27 cellular contexts compared by ENCODE assay signal in the genomic region with DNA sequence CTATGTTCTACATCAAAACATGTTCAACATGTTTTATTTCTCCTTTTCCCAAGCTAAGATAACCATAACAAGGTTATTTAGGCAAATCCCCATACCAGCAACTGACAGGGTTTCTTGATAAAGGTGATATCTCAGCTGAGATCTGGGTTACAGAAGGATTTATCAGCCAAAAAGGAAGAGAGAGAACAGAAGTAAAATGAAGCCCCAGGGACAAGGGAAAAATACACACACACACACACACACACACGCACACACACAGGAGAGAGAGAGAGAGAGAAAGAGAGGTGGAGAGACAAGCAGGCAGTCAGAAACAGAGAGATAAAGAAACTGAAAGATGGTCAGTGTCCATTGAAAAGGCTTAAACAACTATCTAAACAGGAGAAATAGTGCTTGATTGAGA.
"Had no signal": no experiment of that assay in that cellular context is flagged by ENCODE, and none has a peak within 500 bp of the region (broad histone marks: within the 10 kb centered on the region; RNA-seq: fewer than 3 reads in every experiment).

No MANE protein-coding gene starts in this region.

- FAIRE-seq: TTC549 had no signal

- H3K4me3 Mint-ChIP-seq: activated naive CD4-positive, alpha-beta T cell treated with anti-CD3 and anti-CD28 coated beads, Interleukin-2, amount 10 ng/mL, durations not matched to agents 7 days and 5 days; activated T-cell treated with anti-CD3 and anti-CD28 coated beads, Interleukin-2, amount 50 U/mL, for 24 hours; activated T-helper 17 cell treated with anti-CD3 and anti-CD28 coated beads, Interleukin-2, amount 50 U/mL, for 72 hours; effector memory CD8-positive, alpha-beta T cell; naive thymus-derived CD8-positive, alpha-beta T cell; neural progenitor cell; stimulated activated naive B cell treated with anti-CD40 and anti-IgM and Interleukin-4, amounts not matched to agents 10 μg/mL and 1 μg/mL and 100 μg/mL, for 72 hours had no signal

- H3K27ac ChIP-seq: ascending aorta, brain microvascular endothelial cell, colonic mucosa, dorsolateral prefrontal cortex, esophagus squamous epithelium, gastrocnemius medialis, left lung, neural progenitor cell, prostate gland, testis, uterus had no signal

- H3K4me2 ChIP-seq: neural progenitor cell had no signal

- H3K27ac Mint-ChIP-seq: activated naive CD4-positive, alpha-beta T cell treated with anti-CD3 and anti-CD28 coated beads, Interleukin-2, amount 10 ng/mL, durations not matched to agents 7 days and 5 days; activated T-cell treated with anti-CD3 and anti-CD28 coated beads, Interleukin-2, amount 50 U/mL, for 24 hours; activated T-helper 17 cell treated with anti-CD3 and anti-CD28 coated beads, Interleukin-2, amount 50 U/mL, for 72 hours; effector memory CD8-positive, alpha-beta T cell; neural progenitor cell; stimulated activated naive B cell treated with anti-CD40 and anti-IgM and Interleukin-4, amounts not matched to agents 10 μg/mL and 1 μg/mL and 100 μg/mL, for 72 hours had no signal

- H3K9ac ChIP-seq: neural progenitor cell had no signal

- H3K9me3 ChIP-seq: ascending aorta, colonic mucosa, esophagus squamous epithelium, gastrocnemius medialis, left lung, prostate gland, testis, uterus had no signal

- H3K4me3 ChIP-seq: ascending aorta, colonic mucosa, dorsolateral prefrontal cortex, esophagus squamous epithelium, gastrocnemius medialis, left lung, neural progenitor cell, prostate gland, testis, uterus had no signal

- H2AFZ ChIP-seq: neural progenitor cell had no signal

- H3K36me3 ChIP-seq: ascending aorta, brain microvascular endothelial cell, colonic mucosa, esophagus squamous epithelium, gastrocnemius medialis, left lung, neural progenitor cell, prostate gland, uterus had no signal

- H3K27me3 ChIP-seq: ascending aorta, brain microvascular endothelial cell, colonic mucosa, dorsolateral prefrontal cortex, esophagus squamous epithelium, gastrocnemius medialis, left lung, neural progenitor cell, testis, uterus had no signal

- H3K36me3 Mint-ChIP-seq: activated naive CD4-positive, alpha-beta T cell treated with anti-CD3 and anti-CD28 coated beads, Interleukin-2, amount 10 ng/mL, durations not matched to agents 7 days and 5 days; naive thymus-derived CD8-positive, alpha-beta T cell; neural progenitor cell; stimulated activated naive B cell treated with anti-CD40 and anti-IgM and Interleukin-4, amounts not matched to agents 10 μg/mL and 1 μg/mL and 100 μg/mL, for 72 hours had no signal

- ATAC-seq: activated T-helper 17 cell treated with anti-CD3 and anti-CD28 coated beads, Interleukin-2, amount 50 U/mL, for 72 hours; effector memory CD8-positive, alpha-beta T cell; gastrocnemius medialis; left lung; naive thymus-derived CD8-positive, alpha-beta T cell; stimulated activated naive B cell treated with anti-CD40 and anti-IgM and Interleukin-4, amounts not matched to agents 10 μg/mL and 1 μg/mL and 100 μg/mL, for 72 hours had no signal

- DNase-seq: activated CD4-positive, alpha-beta T cell treated with anti-CD3 and anti-CD28 coated beads for 1 hour; activated CD8-positive, alpha-beta memory T cell treated with anti-CD3 and anti-CD28 coated beads for 24 hours; activated CD8-positive, alpha-beta memory T cell treated with anti-CD3 and anti-CD28 coated beads, Interleukin-2, amount 50 U/mL, for 4 hours; activated naive CD4-positive, alpha-beta T cell treated with anti-CD3 and anti-CD28 coated beads, Interleukin-2, amount 10 ng/mL, durations not matched to agents 7 days and 5 days; activated T-cell treated with anti-CD3 and anti-CD28 coated beads, Interleukin-2, amount 50 U/mL, for 24 hours; brain microvascular endothelial cell; central memory CD4-positive, alpha-beta T cell; colonic mucosa; dorsolateral prefrontal cortex; effector memory CD8-positive, alpha-beta T cell; esophagus squamous epithelium; gastrocnemius medialis; hippocampal formation; kidney glomerular epithelial cell; left lung; naive thymus-derived CD8-positive, alpha-beta T cell; stimulated activated CD4-positive, alpha-beta T cell treated with anti-CD3 and anti-CD28 coated beads, Interleukin-2, amount 100 ng/mL, for 48 hours; stimulated activated CD8-positive, alpha-beta memory T cell treated with anti-CD3 and anti-CD28 coated beads, Interleukin-4, amount 100 ng/mL, for 48 hours; stimulated activated naive B cell treated with anti-CD40 and anti-IgM and Interleukin-4, amounts not matched to agents 10 μg/mL and 1 μg/mL and 100 μg/mL, for 72 hours; testis; trophoblast cell; uterus had no signal

- H3K4me1 ChIP-seq: ascending aorta, colonic mucosa, gastrocnemius medialis, left lung, prostate gland, testis, uterus had no signal

- H3K9me3 Mint-ChIP-seq: activated naive CD4-positive, alpha-beta T cell treated with anti-CD3 and anti-CD28 coated beads, Interleukin-2, amount 10 ng/mL, durations not matched to agents 7 days and 5 days; activated T-cell treated with anti-CD3 and anti-CD28 coated beads, Interleukin-2, amount 50 U/mL, for 24 hours; activated T-helper 17 cell treated with anti-CD3 and anti-CD28 coated beads, Interleukin-2, amount 50 U/mL, for 72 hours; effector memory CD8-positive, alpha-beta T cell; naive thymus-derived CD8-positive, alpha-beta T cell; neural progenitor cell had no signal
